ENCODE assay signal across 1 cellular context in genomic region chr22:50245214-50246072, GRCh38.
TF ChIP-seq lines count a peak whose summit lies in the region.

No MANE protein-coding gene starts in this region.

TF ChIP-seq in endothelial cell of umbilical vein, 7 proteins besides CTCF, POLR2A, EP300 and RAD21 (continued from another document):
- no peak for TF ChIP-seq JUN (IDR thresholded peaks at IDR 0.05; ENCODE audit: borderline replicate concordance, insufficient read depth, insufficient read length, low read depth)
